In genomic region chr10:131842351-131843088, GRCh38 we compare ENCODE assay signal across 30 cellular contexts. TPM values are rescaled to one million over a fixed set of nuclear protein-coding genes. Genes with fewer than 3 reads are reported as not detected.
DNase-seq lines count a peak whose midpoint lies in the region; ATAC-seq and TF ChIP-seq lines count a peak whose summit lies in the region.
"Had no signal": no experiment of that assay in that cellular context is flagged by ENCODE, and none has a peak within 500 bp of the region (broad histone marks: within the 10 kb centered on the region; RNA-seq: fewer than 3 reads in every experiment).

No MANE protein-coding gene starts in this region.

- DNase-seq in heart left ventricle (peak in 3 of 5 donors; percentile 5 to 48 (median 11)), left ventricle myocardium inferior (no peak), left lobe of liver (ENCODE audit: low spot score) (peak; percentile 38), sciatic nerve (ENCODE audit: low spot score) (peak; percentile 21), mesothelial cell of epicardium (ENCODE audit: low spot score in 2 of 2, unreplicated experiment in 2 of 2) (no peak), SK-N-DZ (ENCODE audit: low spot score) (no peak)
- DNase-seq in stimulated activated CD4-positive, alpha-beta T cell treated with anti-CD3 and anti-CD28 coated beads, Interleukin-15, amount 100 ng/mL, for 24 hours, result no peak
- DNase-seq: activated CD4-positive, alpha-beta T cell treated with anti-CD3 and anti-CD28 coated beads, Interleukin-2, amount 50 U/mL, for 1 hour; body of pancreas; DMS79; effector memory CD4-positive, alpha-beta T cell; foreskin keratinocyte; GF-D8; NCI-H1417; NCI-H2081 treated with DMSO at 0.1 percent for 48 hours; NCI-H345; NCI-H82; occipital lobe; stimulated activated CD8-positive, alpha-beta memory T cell treated with anti-CD3 and anti-CD28 coated beads, Interleukin-4, amount 100 ng/mL, for 48 hours; substantia nigra; T-helper 9 cell; WERI-Rb-1 had no signal

- ATAC-seq in heart left ventricle (peak in 1 of 4 donors; percentile 20), left lobe of liver (no peak), sciatic nerve (no peak), HG02571 (IDR thresholded peaks at IDR 0.05; ENCODE audit: unreplicated experiment) (no peak)
- ATAC-seq: body of pancreas, foreskin keratinocyte had no signal

- H3K27ac Mint-ChIP-seq in mesothelial cell of epicardium, result no peak overlapping the region
- H3K27ac Mint-ChIP-seq: activated T-helper 2 cell treated with anti-CD3 and anti-CD28 coated beads, Interferon-gamma antibody, Interleukin-2, Interleukin-4, amounts not matched to agents 10 μg/mL and 5 μg/mL and 100 μg/mL, durations not matched to agents 14 hours and 24 hours and 36 hours had no signal

- intact Hi-C loops in heart left ventricle (cut with DNase I), result no loop called here
- intact Hi-C loops in left ventricle myocardium inferior (cut with micrococcal nuclease), result no loop called here
- intact Hi-C loops in sciatic nerve (cut with DNase I), result no loop called here

- no peak overlapping the region for H3K4me3 ChIP-seq in heart left ventricle
- no peak overlapping the region for H3K4me3 ChIP-seq in left ventricle myocardium inferior
- H3K4me3 ChIP-seq: BLaER1 treated with 17β-estradiol and CSF1 and Interleukin-3, amounts not matched to agents 10 nM and 100 nM; body of pancreas; K562; lung; right atrium auricular region; uterus had no signal

- no peaks in the 10 kb centered on the region for H3K9me3 Mint-ChIP-seq in mesothelial cell of epicardium
- H3K9me3 Mint-ChIP-seq: activated T-helper 2 cell treated with anti-CD3 and anti-CD28 coated beads, Interferon-gamma antibody, Interleukin-2, Interleukin-4, amounts not matched to agents 10 μg/mL and 5 μg/mL and 100 μg/mL, durations not matched to agents 14 hours and 24 hours and 36 hours had no signal

- H3K4me1 Mint-ChIP-seq in mesothelial cell of epicardium, result no peaks in the 10 kb centered on the region

- H3K4me1 ChIP-seq in heart left ventricle, result no peaks in the 10 kb centered on the region
- no peaks in the 10 kb centered on the region for H3K4me1 ChIP-seq in left ventricle myocardium inferior
- H3K4me1 ChIP-seq: body of pancreas, Caco-2, foreskin keratinocyte, right atrium auricular region, uterus had no signal

- WGBS in heart left ventricle, 4 donors, result 75 to 88% (median 78%) methylated on average over 14 of the region's 14 CpGs

- H3K9me3 ChIP-seq in heart left ventricle, result no peaks in the 10 kb centered on the region
- no peaks in the 10 kb centered on the region for H3K9me3 ChIP-seq in left ventricle myocardium inferior (replicated peaks)
- H3K9me3 ChIP-seq: BLaER1 treated with 17β-estradiol and CSF1 and Interleukin-3, amounts not matched to agents 10 nM and 100 nM; body of pancreas; Caco-2; right atrium auricular region; uterus had no signal

- H3K36me3 Mint-ChIP-seq in mesothelial cell of epicardium, result no peaks in the 10 kb centered on the region

- TF ChIP-seq POLR2A in heart left ventricle (IDR thresholded peaks at IDR 0.05), result no peak

- TF ChIP-seq CTCF in heart left ventricle (IDR thresholded peaks at IDR 0.05) (no peak), left ventricle myocardium inferior (IDR thresholded peaks at IDR 0.05; ENCODE audit: borderline replicate concordance) (no peak), mesothelial cell of epicardium (IDR thresholded peaks at IDR 0.05; ENCODE audit: unreplicated experiment) (no peak)

- H3K27me3 Mint-ChIP-seq in mesothelial cell of epicardium (ENCODE audit: low read depth), result peaks cover 6% of the 10 kb centered on the region

- H3K27ac ChIP-seq in heart left ventricle, result no peak overlapping the region
- no peak overlapping the region for H3K27ac ChIP-seq in left ventricle myocardium inferior (replicated peaks)
- H3K27ac ChIP-seq: BLaER1 treated with 17β-estradiol and CSF1 and Interleukin-3, amounts not matched to agents 10 nM and 100 nM; body of pancreas; foreskin keratinocyte; right atrium auricular region; uterus; WERI-Rb-1 had no signal

- no peak overlapping the region for H3K4me3 Mint-ChIP-seq in mesothelial cell of epicardium

- H3K27me3 ChIP-seq in heart left ventricle (peaks cover 0 to 4% (median 0%) of the 10 kb centered on the region in 9 donors), left ventricle myocardium inferior (ENCODE audit: low read depth) (peaks cover 30% of the 10 kb centered on the region)
- H3K27me3 ChIP-seq: BLaER1 treated with 17β-estradiol and CSF1 and Interleukin-3, amounts not matched to agents 10 nM and 100 nM; body of pancreas; foreskin keratinocyte; right atrium auricular region; uterus had no signal

- H3K36me3 ChIP-seq in heart left ventricle (no peaks in the 10 kb centered on the region), left ventricle myocardium inferior (no peaks in the 10 kb centered on the region)
- H3K36me3 ChIP-seq: BLaER1 treated with 17β-estradiol and CSF1 and Interleukin-3, amounts not matched to agents 10 nM and 100 nM; right atrium auricular region; uterus; WERI-Rb-1 had no signal

RNA-seq across cellular contexts. Expression of gene PPP2R2D, which starts 58.3 kb away (rescaled TPM):
- total RNA-seq in heart left ventricle, result 10 to 100 TPM; 29.4 to 43.4 (median 37.3) TPM
- 10 to 100 TPM; 34.4 to 34.9 TPM for polyA plus RNA-seq in heart left ventricle
- total RNA-seq in left ventricle myocardium inferior, result 38.2 TPM
- 15.4 TPM for total RNA-seq in left lobe of liver
- 30.1 TPM for total RNA-seq in sciatic nerve
- 32.9 to 34.0 TPM (median 33.3 TPM) in 3 replicates for total RNA-seq in mesothelial cell of epicardium
- 28.5 and 36.9 TPM in 2 replicates for polyA plus RNA-seq in SK-N-DZ (2014; cell fraction: cytosol; rRNA removed)
- 51.0 and 68.0 TPM in 2 replicates for polyA plus RNA-seq in SK-N-DZ (2014; cell fraction: nucleus; rRNA removed)

Comparison
In these comparisons a context has a peak if more than half of its experiments do, and no peak if none do; other contexts are left out.
1. DNase-seq: peak in heart left ventricle (3 of 5), left lobe of liver (single experiment) and sciatic nerve (single experiment); none in left ventricle myocardium inferior (single experiment), mesothelial cell of epicardium (0 of 2), SK-N-DZ (single experiment) and stimulated activated CD4-positive, alpha-beta T cell treated with anti-CD3 and anti-CD28 coated beads, Interleukin-15, amount 100 ng/mL, for 24 hours (single experiment).